8 cellular contexts compared by ENCODE assay signal in the genomic region with DNA sequence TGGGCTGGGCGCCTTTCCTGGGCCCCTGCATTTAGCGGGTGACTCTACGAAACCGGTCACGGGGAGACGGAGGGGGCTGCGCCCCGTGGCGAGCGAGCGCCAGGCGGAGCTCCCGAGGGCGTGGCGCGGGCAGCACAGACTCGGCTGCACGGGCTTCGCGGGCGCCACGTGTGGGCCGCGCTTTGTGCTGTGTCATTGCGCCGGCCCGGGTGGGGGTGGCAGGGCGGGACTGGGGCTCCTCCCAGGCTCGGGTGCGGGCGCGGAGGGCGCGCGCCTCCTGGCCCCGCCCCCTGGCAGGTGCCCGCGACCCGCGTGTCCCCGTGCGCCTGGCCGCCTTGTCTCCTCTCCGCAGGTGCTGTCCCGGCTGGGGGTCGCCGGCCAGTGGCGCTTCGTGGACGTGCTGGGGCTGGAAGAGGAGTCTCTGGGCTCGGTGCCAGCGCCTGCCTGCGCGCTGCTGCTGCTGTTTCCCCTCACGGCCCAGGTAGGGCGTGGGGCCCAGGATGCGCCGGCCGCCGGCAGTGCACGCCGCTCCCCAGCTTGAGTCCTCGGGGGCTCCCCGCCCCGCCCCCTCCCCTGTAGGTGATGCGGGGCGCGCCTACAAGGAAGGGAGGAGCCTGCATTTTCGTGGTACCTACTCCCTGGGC. TPM values are rescaled to one million over a fixed set of nuclear protein-coding genes. Genes with fewer than 3 reads are reported as not detected.
DNase-seq lines count a peak whose midpoint lies in the region; ATAC-seq and TF ChIP-seq lines count a peak whose summit lies in the region.

No MANE protein-coding gene starts in this region.

- H3K27ac Mint-ChIP-seq in stimulated activated effector memory CD8-positive, alpha-beta T cell treated with anti-CD3 and anti-CD28 coated beads, Interleukin-12 subunit alpha, Interleukin-12 subunit beta, amount 100 ng/mL, for 72 hours = no peak overlapping the region

- no peak overlapping the region for H3K4me3 Mint-ChIP-seq in stimulated activated effector memory CD8-positive, alpha-beta T cell treated with anti-CD3 and anti-CD28 coated beads, Interleukin-12 subunit alpha, Interleukin-12 subunit beta, amount 100 ng/mL, for 72 hours

- no peaks in the 10 kb centered on the region for H3K4me1 Mint-ChIP-seq in stimulated activated effector memory CD8-positive, alpha-beta T cell treated with anti-CD3 and anti-CD28 coated beads, Interleukin-12 subunit alpha, Interleukin-12 subunit beta, amount 100 ng/mL, for 72 hours

- no peak for TF ChIP-seq CTCF in lung (IDR thresholded peaks at IDR 0.05; ENCODE audit: control extremely low read depth, extremely low read depth)

- DNase-seq in C1 segment of cervical spinal cord (lab: John Stamatoyannopoulos, UW) (peak in 11 of 14 donors; percentile 9 to 70 (median 35)), GM19238 (ENCODE audit: insufficient read length, low spot score) (peak; percentile 19), SW480 (ENCODE audit: low spot score) (peak; percentile 2), lung (ENCODE audit: low spot score) (peak; percentile 45), T-helper 9 cell (no peak)
- DNase-seq in stimulated activated effector memory CD8-positive, alpha-beta T cell treated with anti-CD3 and anti-CD28 coated beads, Interleukin-12 subunit alpha, Interleukin-12 subunit beta, amount 100 ng/mL, for 72 hours (ENCODE audit: low spot score in 2 of 2) = no peak

- H3K27me3 ChIP-seq in HUES6 (ENCODE audit: control insufficient read depth, insufficient read depth, low read length) = no peaks in the 10 kb centered on the region
- H3K27me3 ChIP-seq in ectodermal cell (ENCODE audit: control insufficient read depth, insufficient read depth, low read length, poor library complexity, severe bottlenecking) = no peaks in the 10 kb centered on the region
- no peaks in the 10 kb centered on the region for H3K27me3 ChIP-seq in lung (ENCODE audit: control insufficient read depth, insufficient read depth)

- no peaks in the 10 kb centered on the region for H3K9me3 Mint-ChIP-seq in stimulated activated effector memory CD8-positive, alpha-beta T cell treated with anti-CD3 and anti-CD28 coated beads, Interleukin-12 subunit alpha, Interleukin-12 subunit beta, amount 100 ng/mL, for 72 hours

- H3K27ac ChIP-seq in HUES6 (ENCODE audit: low read depth, low read length) = peak overlapping the region; percentile 85
- peak overlapping the region; percentile 84 for H3K27ac ChIP-seq in ectodermal cell (ENCODE audit: insufficient read depth, low read depth, low read length, poor library complexity, severe bottlenecking)
- H3K27ac ChIP-seq in lung (ENCODE audit: low read depth in 1 of 2, low read length in 1 of 2) = no peak overlapping the region

- WGBS in ectodermal cell, 2 experiments = 0 to 1% methylated on average over 69 of the region's 69 CpGs
- 2% methylated on average over 30 to 69 of the region's 69 CpGs for WGBS in lung, 2 donors

- peak; percentile 78 for ATAC-seq in lung (ENCODE audit: insufficient read depth, low FRiP score)
- peak; percentile 34 for ATAC-seq in stimulated activated effector memory CD8-positive, alpha-beta T cell treated with anti-CD3 and anti-CD28 coated beads, Interleukin-12 subunit alpha, Interleukin-12 subunit beta, amount 100 ng/mL, for 72 hours

- H3K4me1 ChIP-seq in HUES6 (ENCODE audit: control insufficient read depth, insufficient read depth, low read length) = peaks cover 23% of the 10 kb centered on the region
- no peaks in the 10 kb centered on the region for H3K4me1 ChIP-seq in ectodermal cell (ENCODE audit: control insufficient read depth, insufficient read depth, low read length)
- peaks cover 5 to 14% of the 10 kb centered on the region in 2 donors for H3K4me1 ChIP-seq in lung (ENCODE audit: control insufficient read depth in 2 of 2, insufficient read depth in 2 of 2, low read length in 2 of 2)

- H3K4me3 ChIP-seq in HUES6 (ENCODE audit: low read depth, low read length) (peak overlapping the region; percentile 93), ectodermal cell (ENCODE audit: insufficient read depth, low read depth, low read length) (peak overlapping the region; percentile 92), lung (peak overlapping the region; percentile 41)

- H3K9ac ChIP-seq in HUES6 (ENCODE audit: low read length) = peak overlapping the region; percentile 93

- H3K36me3 ChIP-seq in HUES6 (ENCODE audit: control insufficient read depth, insufficient read depth, low read length) = peaks cover 47% of the 10 kb centered on the region
- peaks cover 27% of the 10 kb centered on the region for H3K36me3 ChIP-seq in ectodermal cell (ENCODE audit: control insufficient read depth, insufficient read depth, low read length)
- no peaks in the 10 kb centered on the region for H3K36me3 ChIP-seq in lung (ENCODE audit: control insufficient read depth in 2 of 2, insufficient read depth in 2 of 2, low read length in 2 of 2)

- H3K9me3 ChIP-seq in HUES6 (ENCODE audit: control insufficient read depth, insufficient read depth, low read depth, low read length) (no peaks in the 10 kb centered on the region), ectodermal cell (ENCODE audit: control insufficient read depth, low read length) (no peaks in the 10 kb centered on the region), lung (ENCODE audit: control insufficient read depth in 2 of 2, insufficient read depth in 1 of 2, low read length in 1 of 2) (peaks cover 0 to 7% of the 10 kb centered on the region in 2 donors)

- H3K36me3 Mint-ChIP-seq in stimulated activated effector memory CD8-positive, alpha-beta T cell treated with anti-CD3 and anti-CD28 coated beads, Interleukin-12 subunit alpha, Interleukin-12 subunit beta, amount 100 ng/mL, for 72 hours = no peaks in the 10 kb centered on the region

RNA-seq across cellular contexts. Expression of a gene that starts 0.7 kb away (rescaled TPM):
- 541 TPM for polyA plus RNA-seq in ectodermal cell (2013, experiment 1 of 4)
- polyA plus RNA-seq in ectodermal cell (2013, experiment 2 of 4) = 519 TPM
- polyA plus RNA-seq in ectodermal cell (2013, experiment 3 of 4) = 410 TPM
- polyA plus RNA-seq in ectodermal cell (2013, experiment 4 of 4) = 399 TPM
- total RNA-seq in lung = 10 to 100 TPM in 1 of 2 donors, 1 to 10 TPM in 1; 6.9 to 17.2 TPM
- 10 to 100 TPM in 1 of 2 donors, 1 to 10 TPM in 1; 9.8 to 38.2 TPM for polyA plus RNA-seq in lung

RNA-seq across cellular contexts. Expression of a gene that starts 43.0 kb away (rescaled TPM):
- 55.7 TPM for polyA plus RNA-seq in ectodermal cell (2013, experiment 1 of 4)
- 58.1 TPM for polyA plus RNA-seq in ectodermal cell (2013, experiment 2 of 4)
- polyA plus RNA-seq in ectodermal cell (2013, experiment 3 of 4) = 43.8 TPM
- 49.2 TPM for polyA plus RNA-seq in ectodermal cell (2013, experiment 4 of 4)
- total RNA-seq in lung = 10 to 100 TPM; 65.9 to 99.0 TPM
- polyA plus RNA-seq in lung = 10 to 100 TPM; 13.3 to 14.9 TPM

Comparison
In these comparisons a context has a peak if more than half of its experiments do, and no peak if none do; other contexts are left out.
1. DNase-seq: peak in C1 segment of cervical spinal cord (11 of 14), GM19238 (single experiment), SW480 (single experiment) and lung (single experiment); none in stimulated activated effector memory CD8-positive, alpha-beta T cell treated with anti-CD3 and anti-CD28 coated beads, Interleukin-12 subunit alpha, Interleukin-12 subunit beta, amount 100 ng/mL, for 72 hours (0 of 2) and T-helper 9 cell (single experiment).
2. H3K27ac ChIP-seq: peak in HUES6 (single experiment) and ectodermal cell (single experiment); none in lung (0 of 2).
3. H3K4me3 ChIP-seq: peak in every context shown above with its lines; median percentile 93 in HUES6; 92 in ectodermal cell; 41 in lung.